23 cellular contexts compared by ENCODE assay signal in the genomic region with DNA sequence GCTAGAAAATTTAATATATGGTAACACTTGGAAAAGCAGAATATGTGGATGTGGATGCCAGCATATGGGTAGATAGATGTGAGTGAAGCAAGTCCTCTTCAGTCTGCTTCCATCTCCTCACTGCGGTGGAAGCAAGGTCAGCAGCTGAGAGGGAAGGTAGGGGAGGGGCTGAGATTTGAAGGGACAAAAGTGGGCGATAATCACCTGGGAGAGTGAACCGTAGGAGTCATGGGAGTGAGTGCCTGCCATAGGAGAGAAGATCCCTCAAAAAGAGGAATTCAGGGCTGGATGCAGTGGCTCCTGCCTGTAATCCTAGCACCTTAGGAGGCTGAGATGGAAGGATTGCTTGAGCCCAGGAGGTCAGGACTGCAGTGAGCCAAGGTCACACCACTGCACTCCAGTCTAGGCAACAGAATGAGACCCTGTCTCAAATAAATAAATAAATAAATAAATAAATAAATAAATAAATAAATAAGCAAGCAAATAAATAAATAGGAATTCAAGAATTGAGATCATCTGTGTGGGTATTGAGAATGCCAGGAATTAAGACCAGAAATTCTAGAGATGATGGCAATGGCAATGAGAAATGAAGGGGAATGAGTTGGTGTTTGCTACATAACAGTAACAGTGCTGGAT.
DNase-seq lines count a peak whose midpoint lies in the region; ATAC-seq and TF ChIP-seq lines count a peak whose summit lies in the region.
"Had no signal": no experiment of that assay in that cellular context is flagged by ENCODE, and none has a peak within 500 bp of the region (broad histone marks: within the 10 kb centered on the region; RNA-seq: fewer than 3 reads in every experiment).

No MANE protein-coding gene starts in this region.

- no peak overlapping the region for H2AFZ ChIP-seq in GM23338
- no peak overlapping the region for H2AFZ ChIP-seq in neuronal stem cell (ENCODE audit: low read length)

- H3K23ac ChIP-seq in neuronal stem cell (ENCODE audit: low read depth, low read length, poor library complexity): peak overlapping the region; percentile 60

- H3K9me3 ChIP-seq in endodermal cell (ENCODE audit: control insufficient read depth, low read length): no peaks in the 10 kb centered on the region
- H3K9me3 ChIP-seq in neuronal stem cell (replicated peaks in 1 of 2; ENCODE audit: control insufficient read depth in 2 of 2, insufficient read depth in 1 of 2, low read depth in 1 of 2, low read length in 2 of 2): no peaks in the 10 kb centered on the region
- H3K9me3 ChIP-seq in naive thymus-derived CD4-positive, alpha-beta T cell (ENCODE audit: control insufficient read depth in 2 of 3, low read length in 3 of 3): no peaks in the 10 kb centered on the region
- H3K9me3 ChIP-seq: BE2C, SJSA1 had no signal

- ATAC-seq in GM23338: peak; percentile 45; the same call in 2 of the 3 replicates
- ATAC-seq in naive thymus-derived CD4-positive, alpha-beta T cell: no peak
- ATAC-seq: HCT116 had no signal

- TF ChIP-seq CTCF in GM23338 (conservative IDR thresholded peaks at IDR 0.05; ENCODE audit: low read depth in 2 of 2) (no peak), endodermal cell (conservative IDR thresholded peaks at IDR 0.05) (no peak)

- no peak overlapping the region for H2BK120ac ChIP-seq in neuronal stem cell (ENCODE audit: low read depth, low read length)

- no peaks in the 10 kb centered on the region for H3K36me3 ChIP-seq in GM23338 (ENCODE audit: insufficient read depth)
- H3K36me3 ChIP-seq in endodermal cell (ENCODE audit: control insufficient read depth, insufficient read depth, low read length): peaks cover 4% of the 10 kb centered on the region
- no peaks in the 10 kb centered on the region for H3K36me3 ChIP-seq in neuronal stem cell (replicated peaks in 1 of 2; ENCODE audit: control insufficient read depth in 2 of 2, insufficient read depth in 2 of 2, low read length in 2 of 2)
- H3K36me3 ChIP-seq in naive thymus-derived CD4-positive, alpha-beta T cell (ENCODE audit: control insufficient read depth in 2 of 3, insufficient read depth in 3 of 3, low read length in 3 of 3): peaks cover 0 to 4% (median 0%) of the 10 kb centered on the region in 3 experiments
- H3K36me3 ChIP-seq: SJSA1 had no signal

- H3K4me3 Mint-ChIP-seq in GM23338 (no peak overlapping the region), endodermal cell (no peak overlapping the region)
- H3K4me3 Mint-ChIP-seq in naive thymus-derived CD4-positive, alpha-beta T cell: no peak overlapping the region
- H3K4me3 Mint-ChIP-seq: IgD-negative memory B cell had no signal

- no peak overlapping the region for H4K8ac ChIP-seq in neuronal stem cell (ENCODE audit: low read depth, low read length)

- DNase-seq in GM23338 (ENCODE audit: low spot score) (no peak), NCI-H524 treated with DMSO at 0.1 percent for 48 hours (lab: John Stamatoyannopoulos, UW) (peak; percentile 13), endodermal cell (peak; percentile 91), neuronal stem cell (ENCODE audit: low spot score) (no peak), DMS79 treated with DMSO at 0.1 percent for 48 hours (lab: John Stamatoyannopoulos, UW) (no peak), SKM-1 treated with dmso at 0.1 percent for 144 hours (lab: John Stamatoyannopoulos, UW; ENCODE audit: unreplicated experiment) (no peak)
- DNase-seq in naive thymus-derived CD4-positive, alpha-beta T cell: no peak
- DNase-seq: Calu3; GDM1; NCI-H1417 treated with DMSO at 0.1 percent for 48 hours; NCI-H345; NCI-H510A treated with DMSO at 0.1 percent for 48 hours; NK-92 treated with Interleukin-12 subunit alpha and Interleukin-12 subunit beta, amount 100 ng/mL, for 24 hours; Right ventricle myocardium superior; RPMI8226; T-helper 1 cell had no signal

- H3K4me2 ChIP-seq in GM23338: no peak overlapping the region
- no peak overlapping the region for H3K4me2 ChIP-seq in neuronal stem cell (ENCODE audit: insufficient read depth, low read length, poor library complexity, severe bottlenecking)
- H3K4me2 ChIP-seq: KMS-11 had no signal

- no peak overlapping the region for H4K91ac ChIP-seq in neuronal stem cell (ENCODE audit: low read depth, low read length, poor library complexity)

- H4K20me1 ChIP-seq in GM23338 (replicated peaks; ENCODE audit: insufficient read depth): no peaks in the 10 kb centered on the region; the same call in 1 of the 2 replicates

- peaks cover 12% of the 10 kb centered on the region for H3K9me2 ChIP-seq in GM23338 (ENCODE audit: insufficient read depth)

- H3K36me3 Mint-ChIP-seq in GM23338 (ENCODE audit: low read depth) (peaks cover 9% of the 10 kb centered on the region; the same call in 2 of the 3 replicates), endodermal cell (ENCODE audit: low read depth) (peaks cover 15% of the 10 kb centered on the region)
- peaks cover 2 to 8% (median 4%) of the 10 kb centered on the region in 5 donors for H3K36me3 Mint-ChIP-seq in naive thymus-derived CD4-positive, alpha-beta T cell

- H3K9ac ChIP-seq in endodermal cell (ENCODE audit: extremely low read depth, low read length, poor library complexity, severe bottlenecking) (no peak overlapping the region), neuronal stem cell (ENCODE audit: low read depth, low read length, poor library complexity) (no peak overlapping the region)
- H3K9ac ChIP-seq: KMS-11 had no signal

- H3K4me1 ChIP-seq in GM23338 (ENCODE audit: insufficient read depth) (peaks cover 8% of the 10 kb centered on the region; the same call in 1 of the 2 replicates), endodermal cell (ENCODE audit: control insufficient read depth, insufficient read depth, low read length) (no peaks in the 10 kb centered on the region), neuronal stem cell (ENCODE audit: control insufficient read depth in 2 of 2, insufficient read depth in 1 of 2, low read depth in 1 of 2, low read length in 2 of 2) (peaks cover 0 to 1% of the 10 kb centered on the region in 2 donors)
- no peaks in the 10 kb centered on the region for H3K4me1 ChIP-seq in naive thymus-derived CD4-positive, alpha-beta T cell (ENCODE audit: control insufficient read depth in 2 of 2, insufficient read depth in 2 of 2, low read length in 2 of 2)
- H3K4me1 ChIP-seq: SJSA1 had no signal

- H3K27ac ChIP-seq in GM23338 (ENCODE audit: low read depth): peak overlapping the region; percentile 0; the same call in 1 of the 2 replicates
- no peak overlapping the region for H3K27ac ChIP-seq in endodermal cell (ENCODE audit: low read depth, low read length)
- H3K27ac ChIP-seq in neuronal stem cell (replicated peaks; ENCODE audit: low read length): no peak overlapping the region
- H3K27ac ChIP-seq in naive thymus-derived CD4-positive, alpha-beta T cell (ENCODE audit: low read depth, low read length): no peak overlapping the region
- H3K27ac ChIP-seq: HL-60, KMS-11, SJSA1 had no signal

- H3K18ac ChIP-seq in neuronal stem cell (ENCODE audit: low read length): no peak overlapping the region

- H3K27ac Mint-ChIP-seq in GM23338 (no peak overlapping the region), endodermal cell (no peak overlapping the region)
- no peak overlapping the region for H3K27ac Mint-ChIP-seq in naive thymus-derived CD4-positive, alpha-beta T cell
- H3K27ac Mint-ChIP-seq: IgD-negative memory B cell had no signal

- no peak overlapping the region for H3K4ac ChIP-seq in neuronal stem cell (ENCODE audit: low read length)

- H3K14ac ChIP-seq in neuronal stem cell (ENCODE audit: low read length): no peak overlapping the region

- H2BK5ac ChIP-seq in neuronal stem cell (ENCODE audit: low read length): no peak overlapping the region

- H2AK5ac ChIP-seq in neuronal stem cell (ENCODE audit: low read depth, low read length): no peak overlapping the region

- H3K79me1 ChIP-seq in neuronal stem cell (ENCODE audit: low read depth, low read length): no peaks in the 10 kb centered on the region

- no peak overlapping the region for H2BK12ac ChIP-seq in neuronal stem cell (ENCODE audit: low read length)

- POLR2A ChIA-PET in naive thymus-derived CD4-positive, alpha-beta T cell (lab: Charles Lee): no interaction called here

- no peaks in the 10 kb centered on the region; the same call in 2 of the 3 replicates for H3K4me1 Mint-ChIP-seq in GM23338
- H3K4me1 Mint-ChIP-seq in endodermal cell: no peaks in the 10 kb centered on the region
- peaks cover 0 to 2% (median 0%) of the 10 kb centered on the region in 7 donors for H3K4me1 Mint-ChIP-seq in naive thymus-derived CD4-positive, alpha-beta T cell

- H2BK15ac ChIP-seq in neuronal stem cell (ENCODE audit: low read length): no peak overlapping the region

- H3K79me2 ChIP-seq in GM23338 (replicated peaks; ENCODE audit: insufficient read depth): peaks cover 57% of the 10 kb centered on the region

- 48 to 50% methylated on average over 3 of the region's 3 CpGs for WGBS in endodermal cell (ENCODE audit: insufficient coverage in 1 of 2, insufficient read length in 1 of 2), 2 experiments
- WGBS in neuronal stem cell (ENCODE audit: extremely low coverage in 2 of 2, insufficient read length in 2 of 2, insufficient replicate concordance in 1 of 2), 2 donors: no CpG with 5 or more reads among the region's 3 CpGs

- CTCF ChIA-PET in naive thymus-derived CD4-positive, alpha-beta T cell (lab: Charles Lee): interaction anchor here (0.6 kb wide), 1 partner anchor 103 kb away, joined by 4 read pairs; no protein-coding TSS in a partner anchor

- intact Hi-C loops in naive thymus-derived CD4-positive, alpha-beta T cell (cut with micrococcal nuclease): no loop called here

- H3K9me3 Mint-ChIP-seq in GM23338 (no peaks in the 10 kb centered on the region; the same call in 2 of the 3 replicates), endodermal cell (no peaks in the 10 kb centered on the region)
- no peaks in the 10 kb centered on the region for H3K9me3 Mint-ChIP-seq in naive thymus-derived CD4-positive, alpha-beta T cell
- H3K9me3 Mint-ChIP-seq: IgD-negative memory B cell had no signal

- H3K4me3 ChIP-seq in GM23338 (no peak overlapping the region), endodermal cell (ENCODE audit: low read length) (no peak overlapping the region), neuronal stem cell (ENCODE audit: low read length in 2 of 2) (no peak overlapping the region)
- H3K4me3 ChIP-seq in naive thymus-derived CD4-positive, alpha-beta T cell (ENCODE audit: low read length): no peak overlapping the region
- H3K4me3 ChIP-seq: GM12878, SJSA1 had no signal

- H3K27me3 Mint-ChIP-seq in GM23338 (ENCODE audit: insufficient read depth, low read depth, poor library complexity) (peaks cover 5% of the 10 kb centered on the region), endodermal cell (ENCODE audit: insufficient read depth) (no peaks in the 10 kb centered on the region)
- no peaks in the 10 kb centered on the region for H3K27me3 Mint-ChIP-seq in naive thymus-derived CD4-positive, alpha-beta T cell
- H3K27me3 Mint-ChIP-seq: IgD-negative memory B cell had no signal

- H3K27me3 ChIP-seq in GM23338 (ENCODE audit: insufficient read depth) (no peaks in the 10 kb centered on the region), endodermal cell (ENCODE audit: control insufficient read depth, insufficient read depth, low read length, poor library complexity, severe bottlenecking) (no peaks in the 10 kb centered on the region), neuronal stem cell (ENCODE audit: control insufficient read depth in 3 of 3, insufficient read depth in 3 of 3, low read depth in 1 of 3, low read length in 3 of 3) (no peaks in the 10 kb centered on the region)
- H3K27me3 ChIP-seq in naive thymus-derived CD4-positive, alpha-beta T cell (ENCODE audit: control insufficient read depth in 2 of 2, insufficient read depth in 2 of 2, low read length in 2 of 2): no peaks in the 10 kb centered on the region
- H3K27me3 ChIP-seq: BE2C, SJSA1 had no signal

- peaks cover 3% of the 10 kb centered on the region; the same call in 1 of the 2 replicates for H3F3A ChIP-seq in GM23338 (replicated peaks; ENCODE audit: low read depth)

Comparison
In these comparisons a context has a peak if more than half of its experiments do, and no peak if none do; other contexts are left out.
1. DNase-seq: peak in NCI-H524 treated with DMSO at 0.1 percent for 48 hours (single experiment) and endodermal cell (single experiment); none in GM23338 (single experiment), neuronal stem cell (single experiment), DMS79 treated with DMSO at 0.1 percent for 48 hours (single experiment), SKM-1 treated with dmso at 0.1 percent for 144 hours (single experiment) and naive thymus-derived CD4-positive, alpha-beta T cell (0 of 9).